In the genomic region with DNA sequence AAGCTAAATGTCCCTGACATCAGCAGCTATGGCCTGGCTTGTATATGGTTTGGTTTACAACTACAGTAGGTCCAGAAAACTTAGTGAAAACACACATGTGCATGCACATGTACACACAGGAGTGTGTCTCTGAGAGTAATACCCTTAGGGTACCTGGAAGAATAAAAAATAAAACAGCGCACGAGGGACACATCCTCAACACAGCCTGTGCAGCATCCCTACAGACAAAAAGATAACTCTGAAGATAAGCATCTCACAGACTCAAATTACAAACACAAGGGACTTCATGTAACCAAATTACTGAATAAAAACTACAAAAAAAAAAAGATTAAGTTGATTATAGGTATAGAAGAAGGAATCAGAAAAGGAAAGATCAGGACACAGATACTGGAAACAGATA, we compare ENCODE assay signal across 33 cellular contexts.
"Had no signal": no experiment of that assay in that cellular context is flagged by ENCODE, and none has a peak within 500 bp of the region (broad histone marks: within the 10 kb centered on the region; RNA-seq: fewer than 3 reads in every experiment).

No MANE protein-coding gene starts in this region.

- H3K9me3 Mint-ChIP-seq: naive thymus-derived CD8-positive, alpha-beta T cell; natural killer cell treated with Interleukin-12 subunit alpha and Interleukin-12 subunit beta and Interleukin-15 and Interleukin-18, amount 100 ng/mL, for 72 hours; neural crest cell; stimulated activated memory B cell treated with anti-CD40 and anti-IgM and Interleukin-4, amounts not matched to agents 10 μg/mL and 1 μg/mL and 100 μg/mL, for 72 hours; stimulated activated naive CD8-positive, alpha-beta T cell treated with anti-CD3 and anti-CD28 coated beads, Interleukin-15, amount 100 ng/mL, for 72 hours; type B pancreatic cell had no signal

- H3K27ac Mint-ChIP-seq: naive thymus-derived CD8-positive, alpha-beta T cell; natural killer cell treated with Interleukin-12 subunit alpha and Interleukin-12 subunit beta and Interleukin-15 and Interleukin-18, amount 100 ng/mL, for 72 hours; nephron progenitor cell; progenitor cell of endocrine pancreas; stimulated activated memory B cell treated with anti-CD40 and anti-IgM and Interleukin-4, amounts not matched to agents 10 μg/mL and 1 μg/mL and 100 μg/mL, for 72 hours; stimulated activated naive CD8-positive, alpha-beta T cell treated with anti-CD3 and anti-CD28 coated beads, Interleukin-15, amount 100 ng/mL, for 72 hours; type B pancreatic cell had no signal

- DNase-seq: naive thymus-derived CD8-positive, alpha-beta T cell; nephron progenitor cell; nucleus accumbens; ovary; posterior cingulate gyrus; psoas muscle; right cardiac atrium; spleen; stimulated activated CD4-positive, alpha-beta T cell treated with anti-CD3 and anti-CD28 coated beads, Interleukin-12 subunit alpha, Interleukin-12 subunit beta, amount 100 ng/mL, for 4 hours; stimulated activated CD4-positive, alpha-beta T cell treated with anti-CD3 and anti-CD28 coated beads, Interleukin-1b, Interleukin-23, amount 100 ng/mL, for 48 hours; stimulated activated CD4-positive, alpha-beta T cell treated with anti-CD3 and anti-CD28 coated beads, Interleukin-4, amount 100 ng/mL, for 1 hour; stimulated activated CD4-positive, alpha-beta T cell treated with anti-CD3 and anti-CD28 coated beads, Interleukin-4, amount 100 ng/mL, for 4 hours; stimulated activated CD8-positive, alpha-beta memory T cell treated with anti-CD3 and anti-CD28 coated beads, Interleukin-4, amount 100 ng/mL, for 48 hours; stimulated activated naive CD4-positive, alpha-beta T cell; stimulated activated naive CD8-positive, alpha-beta T cell treated with anti-CD3 and anti-CD28 coated beads, Interleukin-15, amount 100 ng/mL, for 72 hours; stimulated activated naive CD8-positive, alpha-beta T cell treated with anti-CD3 and anti-CD28 coated beads, Interleukin-15, Interleukin-2, amounts not matched to agents 100 U/mL and 50 U/mL, for 24 hours; substantia nigra; testis; tibial artery; transverse colon; upper lobe of right lung; uterus had no signal

- H3K4me1 ChIP-seq: psoas muscle, testis, transverse colon, upper lobe of right lung, uterus had no signal

- H3K27ac ChIP-seq: neutrophil, ovary, parathyroid adenoma, psoas muscle, skin epidermis, spleen, suprapubic skin, testis, tibial artery, transverse colon, upper lobe of right lung, uterus had no signal

- H3K27me3 Mint-ChIP-seq: naive thymus-derived CD8-positive, alpha-beta T cell; natural killer cell treated with Interleukin-12 subunit alpha and Interleukin-12 subunit beta and Interleukin-15 and Interleukin-18, amount 100 ng/mL, for 72 hours; progenitor cell of endocrine pancreas; stimulated activated memory B cell treated with anti-CD40 and anti-IgM and Interleukin-4, amounts not matched to agents 10 μg/mL and 1 μg/mL and 100 μg/mL, for 72 hours; stimulated activated naive CD8-positive, alpha-beta T cell treated with anti-CD3 and anti-CD28 coated beads, Interleukin-15, amount 100 ng/mL, for 72 hours; type B pancreatic cell had no signal

- H3K9me3 ChIP-seq: neutrophil, ovary, psoas muscle, spleen, suprapubic skin, testis, tibial artery, transverse colon, upper lobe of right lung, uterus had no signal

- H3K4me3 ChIP-seq: ovary, psoas muscle, skin epidermis, smooth muscle cell, spleen, suprapubic skin, testis, tibial artery, transverse colon, upper lobe of right lung, uterus had no signal

- H3K4me2 ChIP-seq: smooth muscle cell had no signal

- H3K4me1 Mint-ChIP-seq: neural crest cell; stimulated activated memory B cell treated with anti-CD40 and anti-IgM and Interleukin-4, amounts not matched to agents 10 μg/mL and 1 μg/mL and 100 μg/mL, for 72 hours; stimulated activated naive CD8-positive, alpha-beta T cell treated with anti-CD3 and anti-CD28 coated beads, Interleukin-15, amount 100 ng/mL, for 72 hours had no signal

- ATAC-seq: naive thymus-derived CD8-positive, alpha-beta T cell; natural killer cell treated with Interleukin-12 subunit alpha and Interleukin-12 subunit beta and Interleukin-15 and Interleukin-18, amount 100 ng/mL, for 72 hours; psoas muscle; right cardiac atrium; sciatic nerve; stimulated activated memory B cell treated with anti-CD40 and anti-IgM and Interleukin-4, amounts not matched to agents 10 μg/mL and 1 μg/mL and 100 μg/mL, for 72 hours; stimulated activated naive CD8-positive, alpha-beta T cell treated with anti-CD3 and anti-CD28 coated beads, Interleukin-15, amount 100 ng/mL, for 72 hours; stimulated activated naive CD8-positive, alpha-beta T cell treated with anti-CD3 and anti-CD28 coated beads, Interleukin-15, Interleukin-2, amounts not matched to agents 100 U/mL and 50 U/mL, for 24 hours; upper lobe of right lung had no signal

- H3K9ac ChIP-seq: parathyroid adenoma had no signal

- H3K4me3 Mint-ChIP-seq: naive thymus-derived CD8-positive, alpha-beta T cell; natural killer cell treated with Interleukin-12 subunit alpha and Interleukin-12 subunit beta and Interleukin-15 and Interleukin-18, amount 100 ng/mL, for 72 hours; nephron progenitor cell; neural crest cell; stimulated activated memory B cell treated with anti-CD40 and anti-IgM and Interleukin-4, amounts not matched to agents 10 μg/mL and 1 μg/mL and 100 μg/mL, for 72 hours; stimulated activated naive CD8-positive, alpha-beta T cell treated with anti-CD3 and anti-CD28 coated beads, Interleukin-15, amount 100 ng/mL, for 72 hours; type B pancreatic cell had no signal

- H3K27me3 ChIP-seq: neutrophil, ovary, spleen, suprapubic skin, testis, tibial artery, transverse colon, upper lobe of right lung, uterus had no signal

- H3K36me3 ChIP-seq: neutrophil, ovary, spleen, suprapubic skin, tibial artery, transverse colon, upper lobe of right lung, uterus had no signal

- H2AFZ ChIP-seq: parathyroid adenoma had no signal

- H3K36me3 Mint-ChIP-seq: naive thymus-derived CD8-positive, alpha-beta T cell; natural killer cell treated with Interleukin-12 subunit alpha and Interleukin-12 subunit beta and Interleukin-15 and Interleukin-18, amount 100 ng/mL, for 72 hours; stimulated activated memory B cell treated with anti-CD40 and anti-IgM and Interleukin-4, amounts not matched to agents 10 μg/mL and 1 μg/mL and 100 μg/mL, for 72 hours; type B pancreatic cell had no signal
